17 cellular contexts compared by ENCODE assay signal in genomic region chr2:150391779-150392178, GRCh38.
A peak's percentile ranks its signal among the peaks of the same experiment; 100 is the strongest.
DNase-seq lines count a peak whose midpoint lies in the region; ATAC-seq and TF ChIP-seq lines count a peak whose summit lies in the region.
"Had no signal": no experiment of that assay in that cellular context is flagged by ENCODE, and none has a peak within 500 bp of the region (broad histone marks: within the 10 kb centered on the region; RNA-seq: fewer than 3 reads in every experiment).

No MANE protein-coding gene starts in this region.

- H3K4me3 ChIP-seq in fibroblast of villous mesenchyme (ENCODE audit: low read depth, low read length), result no peak overlapping the region
- no peak overlapping the region for H3K4me3 ChIP-seq in lower leg skin (ENCODE audit: low read depth, poor library complexity, severe bottlenecking)
- H3K4me3 ChIP-seq: adrenal gland, tibial nerve had no signal

- peak; percentile 93 for ATAC-seq in GM18520 (IDR thresholded peaks at IDR 0.05; ENCODE audit: unreplicated experiment)
- peak; percentile 69 for ATAC-seq in GM19395 (IDR thresholded peaks at IDR 0.05; ENCODE audit: unreplicated experiment)
- ATAC-seq in HG03439 (IDR thresholded peaks at IDR 0.05; ENCODE audit: unreplicated experiment), result peak; percentile 83
- ATAC-seq in GM19467 (IDR thresholded peaks at IDR 0.05; ENCODE audit: unreplicated experiment), result no peak
- ATAC-seq: SK-N-SH treated with all-trans-retinoic acid at 6 μM for 48 hours had no signal

- intact Hi-C loops in lower leg skin (cut with DNase I; ENCODE audit: low total_unique reads), result no loop called here

- no peak for TF ChIP-seq CTCF in fibroblast of villous mesenchyme (IDR thresholded peaks at IDR 0.05; ENCODE audit: insufficient read depth, low read depth, low read length)
- TF ChIP-seq CTCF in lower leg skin (IDR thresholded peaks at IDR 0.05), result no peak

- DNase-seq in fibroblast of villous mesenchyme (ENCODE audit: low read depth) (peak; percentile 64), NCI-H1436 treated with DMSO at 0.1 percent for 48 hours (lab: John Stamatoyannopoulos, UW) (no peak), lower leg skin (ENCODE audit: low spot score in 2 of 2) (no peak)
- DNase-seq in activated CD4-positive, alpha-beta T cell treated with anti-CD3 and anti-CD28 coated beads for 48 hours, result no peak
- DNase-seq: activated CD4-positive, alpha-beta T cell treated with anti-CD3 and anti-CD28 coated beads, Interleukin-2, amount 50 U/mL, for 4 hours; activated gamma-delta T cell; adrenal gland; CD4-positive, alpha-beta T cell; H7; naive B cell; stimulated activated CD4-positive, alpha-beta T cell treated with anti-CD3 and anti-CD28 coated beads, Interleukin-12 subunit alpha, Interleukin-12 subunit beta, amount 100 ng/mL, for 4 hours had no signal

- no peak for TF ChIP-seq POLR2A in lower leg skin (IDR thresholded peaks at IDR 0.05)
